17 cellular contexts compared by ENCODE assay signal in the genomic region with DNA sequence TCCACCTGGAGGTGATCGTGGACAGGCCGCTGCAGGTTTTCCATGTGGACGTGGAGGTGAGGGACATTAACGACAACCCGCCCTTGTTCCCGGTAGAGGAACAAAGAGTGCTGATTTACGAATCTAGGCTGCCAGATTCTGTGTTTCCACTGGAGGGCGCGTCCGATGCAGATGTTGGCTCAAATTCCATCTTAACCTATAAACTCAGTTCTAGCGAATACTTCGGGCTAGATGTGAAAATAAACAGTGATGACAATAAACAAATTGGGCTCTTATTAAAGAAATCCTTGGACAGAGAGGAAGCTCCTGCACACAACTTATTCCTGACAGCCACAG. TPM values are rescaled to one million over a fixed set of nuclear protein-coding genes. Genes with fewer than 3 reads are reported as not detected.
DNase-seq lines count a peak whose midpoint lies in the region; ATAC-seq, FAIRE-seq and TF ChIP-seq lines count a peak whose summit lies in the region.
"Had no signal": no experiment of that assay in that cellular context is flagged by ENCODE, and none has a peak within 500 bp of the region (broad histone marks: within the 10 kb centered on the region; RNA-seq: fewer than 3 reads in every experiment).

No MANE protein-coding gene starts in this region.

- intact Hi-C loops in pancreas (cut with DNase I), result no loop called here

- no peak overlapping the region for H3K27ac ChIP-seq in pancreas
- H3K27ac ChIP-seq: testis, VCaP had no signal

- peak overlapping the region; percentile 37 for H3K4me3 ChIP-seq in epithelial cell of proximal tubule (ENCODE audit: low read depth, low read length)
- H3K4me3 ChIP-seq in pancreas, result peak overlapping the region in 2 of 4 donors; percentile 13 to 20

- no peaks in the 10 kb centered on the region for H3K36me3 ChIP-seq in pancreas

- ATAC-seq in pancreas (peak in 3 of 4 donors; percentile 43 to 48 (median 46)), GM18868 (IDR thresholded peaks at IDR 0.05; ENCODE audit: unreplicated experiment) (no peak), GM18498 (IDR thresholded peaks at IDR 0.05; ENCODE audit: unreplicated experiment) (no peak)
- ATAC-seq: SK-N-SH treated with all-trans-retinoic acid at 6 μM for 48 hours had no signal

- no peaks in the 10 kb centered on the region for H3K9me3 ChIP-seq in pancreas
- H3K9me3 ChIP-seq: testis had no signal

- FAIRE-seq in pancreas (lab: Jason Lieb, UNC), result no peak
- FAIRE-seq: islet of Langerhans had no signal

- no peaks in the 10 kb centered on the region for H3K27me3 ChIP-seq in pancreas
- H3K27me3 ChIP-seq: testis had no signal

- peak; percentile 24 for DNase-seq in GM03348 (ENCODE audit: low spot score)
- peak; percentile 73 for DNase-seq in NCI-H2171 treated with DMSO at 0.1 percent for 48 hours (lab: John Stamatoyannopoulos, UW)
- no peak for DNase-seq in epithelial cell of proximal tubule (ENCODE audit: low read depth)
- DNase-seq in pancreas, result no peak
- DNase-seq in DMS114 treated with DMSO at 0.1 percent for 48 hours (lab: John Stamatoyannopoulos, UW; ENCODE audit: unreplicated experiment), result no peak
- no peak for DNase-seq in GDM1 (lab: John Stamatoyannopoulos, UW)
- DNase-seq: MV-4-11; OCI-M1; stimulated activated CD4-positive, alpha-beta T cell treated with anti-CD3 and anti-CD28 coated beads, Interleukin-15, amount 100 ng/mL, for 24 hours; testis had no signal

- TF ChIP-seq CTCF in epithelial cell of proximal tubule (conservative IDR thresholded peaks at IDR 0.05; ENCODE audit: low read depth, low read length) (peak; percentile 24), pancreas (IDR thresholded peaks at IDR 0.05) (no peak)

- no peaks in the 10 kb centered on the region for H3K4me1 ChIP-seq in pancreas
- H3K4me1 ChIP-seq: testis had no signal

- 20 to 23% methylated on average over 12 of the region's 12 CpGs for WGBS in pancreas, 2 donors

RNA-seq across cellular contexts. Expression of a gene that starts 0.6 kb away (rescaled TPM):
- not detected in 2 replicates for total RNA-seq in epithelial cell of proximal tubule
- 1 to 10 TPM in 4 of 6 donors, under 1 TPM in 2; 0.31 to 1.7 (median 1.1) TPM for total RNA-seq in pancreas
- polyA plus RNA-seq in pancreas, result 1 to 10 TPM in 1 of 2 donors, under 1 TPM in 1; 0.42 to 1.6 TPM
- total RNA-seq: mononuclear cell had no signal

RNA-seq across cellular contexts. Expression of a gene that starts 5.7 kb away (rescaled TPM):
- total RNA-seq in epithelial cell of proximal tubule, result under 0.01 TPM in 1 of 2 replicates, not detected in the other
- total RNA-seq in pancreas, result under 1 TPM; 0.19 to 0.84 (median 0.44) TPM
- polyA plus RNA-seq in pancreas, result under 1 TPM; 0.49 to 0.96 TPM
- total RNA-seq: mononuclear cell had no signal

RNA-seq across cellular contexts. Expression of a gene that starts 7.0 kb away (rescaled TPM):
- not detected in 2 replicates for total RNA-seq in epithelial cell of proximal tubule
- total RNA-seq in pancreas, result under 1 TPM; 0.24 to 0.92 (median 0.48) TPM
- under 1 TPM; 0.80 to 0.96 TPM for polyA plus RNA-seq in pancreas

RNA-seq across cellular contexts. Expression of a gene that starts 12.6 kb away (rescaled TPM):
- total RNA-seq in epithelial cell of proximal tubule (not detected in 2 replicates), pancreas (under 1 TPM; 0.08 to 0.76 (median 0.41) TPM)
- under 1 TPM; 0.30 to 0.40 TPM for polyA plus RNA-seq in pancreas
- total RNA-seq: mononuclear cell, posterior vena cava had no signal

RNA-seq across cellular contexts. Expression of a gene that starts 19.8 kb away (rescaled TPM):
- total RNA-seq in epithelial cell of proximal tubule (not detected in 2 replicates), pancreas (under 1 TPM; 0.12 to 0.55 (median 0.23) TPM)
- under 1 TPM in 1 of 2 donors, not detected in 1; 0.19 TPM for polyA plus RNA-seq in pancreas
- total RNA-seq: mononuclear cell had no signal

Comparison
In these comparisons a context has a peak if more than half of its experiments do, and no peak if none do; other contexts are left out.
1. DNase-seq: peak in GM03348 (single experiment) and NCI-H2171 treated with DMSO at 0.1 percent for 48 hours (single experiment); none in epithelial cell of proximal tubule (single experiment), pancreas (0 of 6), DMS114 treated with DMSO at 0.1 percent for 48 hours (single experiment) and GDM1 (single experiment).
2. ATAC-seq: peak in pancreas (3 of 4); none in GM18868 (single experiment) and GM18498 (single experiment).